In the genomic region with DNA sequence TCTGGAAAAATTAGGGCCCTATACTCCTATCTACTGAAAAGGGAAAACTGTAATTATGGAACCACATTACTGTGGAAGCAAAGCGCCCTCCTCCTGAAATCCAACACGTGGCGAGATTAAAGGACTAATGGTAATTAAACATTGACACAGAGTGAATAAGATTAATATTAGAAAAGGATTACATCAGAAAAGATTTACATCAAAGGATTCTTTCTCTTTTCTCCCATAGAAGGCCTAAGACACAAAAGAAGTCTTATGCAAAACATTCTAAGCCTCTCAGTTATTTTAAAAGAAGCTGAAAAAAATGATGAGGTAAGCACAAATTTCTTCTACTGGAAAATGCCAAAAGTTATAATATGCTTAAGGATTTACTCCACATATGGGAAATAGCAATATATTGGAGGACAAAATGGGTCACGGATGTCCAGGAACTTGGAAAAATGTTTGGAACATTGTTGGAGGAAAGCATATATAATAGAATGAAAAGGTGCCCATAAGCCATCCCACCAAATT, we compare ENCODE assay signal across 3 cellular contexts.
TF ChIP-seq lines count a peak whose summit lies in the region.

No MANE protein-coding gene starts in this region.

TF ChIP-seq in IMR-90, 13 proteins besides CTCF, POLR2A, EP300 and RAD21:
- TF ChIP-seq FOS (IDR thresholded peaks at IDR 0.05; ENCODE audit: low read depth, low read length) (no peak), BHLHE40 (IDR thresholded peaks at IDR 0.05; ENCODE audit: low read depth, low read length) (no peak), MAFK (IDR thresholded peaks at IDR 0.05; ENCODE audit: low read depth, low read length) (peak; percentile 98), RCOR1 (IDR thresholded peaks at IDR 0.05; ENCODE audit: insufficient replicate concordance, low read length) (no peak)

TF ChIP-seq in K562, 482 proteins besides CTCF, POLR2A, EP300 and RAD21:
- TF ChIP-seq C11orf30 (IDR thresholded peaks at IDR 0.05; ENCODE audit: low read depth) = peak; percentile 48; the same call in 1 of the 2 replicates
- no peak for TF ChIP-seq NFXL1 (CRISPR knock-in tag; IDR thresholded peaks at IDR 0.05)
- TF ChIP-seq, protein P1, sequence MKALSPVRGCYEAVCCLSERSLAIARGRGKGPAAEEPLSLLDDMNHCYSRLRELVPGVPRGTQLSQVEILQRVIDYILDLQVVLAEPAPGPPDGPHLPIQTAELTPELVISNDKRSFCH (CRISPR knock-in tag; IDR thresholded peaks at IDR 0.05) = no peak
- TF ChIP-seq, protein P1 (tag; IDR thresholded peaks at IDR 0.05) = no peak
- peak; percentile 53 for TF ChIP-seq MAFG (tag; conservative IDR thresholded peaks at IDR 0.05)
- TF ChIP-seq ZNF384 (IDR thresholded peaks at IDR 0.05; ENCODE audit: low read depth, low read length) = no peak
- TF ChIP-seq ZNF347 (CRISPR knock-in tag; IDR thresholded peaks at IDR 0.05; ENCODE audit: low read depth) = no peak
- TF ChIP-seq EGR1 (conservative IDR thresholded peaks at IDR 0.05) = no peak
- no peak for TF ChIP-seq ZFP1 (CRISPR knock-in tag; IDR thresholded peaks at IDR 0.05)
- TF ChIP-seq MAFK (IDR thresholded peaks at IDR 0.05; ENCODE audit: low read length) = peak; percentile 85
- TF ChIP-seq SUPT5H (IDR thresholded peaks at IDR 0.05) = no peak
- no peak for TF ChIP-seq ESRRA (IDR thresholded peaks at IDR 0.05; ENCODE audit: borderline replicate concordance, low read depth)
- TF ChIP-seq PHF21A (IDR thresholded peaks at IDR 0.05; ENCODE audit: borderline replicate concordance, low read depth) = no peak
- TF ChIP-seq ZNF316 (IDR thresholded peaks at IDR 0.05) = peak; percentile 79
- TF ChIP-seq SETDB1 (IDR thresholded peaks at IDR 0.05; ENCODE audit: low read length) = no peak
- TF ChIP-seq MAFF (IDR thresholded peaks at IDR 0.05; ENCODE audit: low read length) = peak; percentile 85
- no peak for TF ChIP-seq CBX1 (IDR thresholded peaks at IDR 0.05; ENCODE audit: low read depth)
TF ChIP-seq in K562: peak in this region for 5.

TF ChIP-seq in GM23338, 12 proteins besides CTCF, POLR2A, EP300 and RAD21:
- no peak for TF ChIP-seq NANOG (IDR thresholded peaks at IDR 0.05; ENCODE audit: borderline replicate concordance)
- TF ChIP-seq, protein P2, sequence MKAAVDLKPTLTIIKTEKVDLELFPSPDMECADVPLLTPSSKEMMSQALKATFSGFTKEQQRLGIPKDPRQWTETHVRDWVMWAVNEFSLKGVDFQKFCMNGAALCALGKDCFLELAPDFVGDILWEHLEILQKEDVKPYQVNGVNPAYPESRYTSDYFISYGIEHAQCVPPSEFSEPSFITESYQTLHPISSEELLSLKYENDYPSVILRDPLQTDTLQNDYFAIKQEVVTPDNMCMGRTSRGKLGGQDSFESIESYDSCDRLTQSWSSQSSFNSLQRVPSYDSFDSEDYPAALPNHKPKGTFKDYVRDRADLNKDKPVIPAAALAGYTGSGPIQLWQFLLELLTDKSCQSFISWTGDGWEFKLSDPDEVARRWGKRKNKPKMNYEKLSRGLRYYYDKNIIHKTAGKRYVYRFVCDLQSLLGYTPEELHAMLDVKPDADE (IDR thresholded peaks at IDR 0.05) = no peak
- TF ChIP-seq, protein P3, sequence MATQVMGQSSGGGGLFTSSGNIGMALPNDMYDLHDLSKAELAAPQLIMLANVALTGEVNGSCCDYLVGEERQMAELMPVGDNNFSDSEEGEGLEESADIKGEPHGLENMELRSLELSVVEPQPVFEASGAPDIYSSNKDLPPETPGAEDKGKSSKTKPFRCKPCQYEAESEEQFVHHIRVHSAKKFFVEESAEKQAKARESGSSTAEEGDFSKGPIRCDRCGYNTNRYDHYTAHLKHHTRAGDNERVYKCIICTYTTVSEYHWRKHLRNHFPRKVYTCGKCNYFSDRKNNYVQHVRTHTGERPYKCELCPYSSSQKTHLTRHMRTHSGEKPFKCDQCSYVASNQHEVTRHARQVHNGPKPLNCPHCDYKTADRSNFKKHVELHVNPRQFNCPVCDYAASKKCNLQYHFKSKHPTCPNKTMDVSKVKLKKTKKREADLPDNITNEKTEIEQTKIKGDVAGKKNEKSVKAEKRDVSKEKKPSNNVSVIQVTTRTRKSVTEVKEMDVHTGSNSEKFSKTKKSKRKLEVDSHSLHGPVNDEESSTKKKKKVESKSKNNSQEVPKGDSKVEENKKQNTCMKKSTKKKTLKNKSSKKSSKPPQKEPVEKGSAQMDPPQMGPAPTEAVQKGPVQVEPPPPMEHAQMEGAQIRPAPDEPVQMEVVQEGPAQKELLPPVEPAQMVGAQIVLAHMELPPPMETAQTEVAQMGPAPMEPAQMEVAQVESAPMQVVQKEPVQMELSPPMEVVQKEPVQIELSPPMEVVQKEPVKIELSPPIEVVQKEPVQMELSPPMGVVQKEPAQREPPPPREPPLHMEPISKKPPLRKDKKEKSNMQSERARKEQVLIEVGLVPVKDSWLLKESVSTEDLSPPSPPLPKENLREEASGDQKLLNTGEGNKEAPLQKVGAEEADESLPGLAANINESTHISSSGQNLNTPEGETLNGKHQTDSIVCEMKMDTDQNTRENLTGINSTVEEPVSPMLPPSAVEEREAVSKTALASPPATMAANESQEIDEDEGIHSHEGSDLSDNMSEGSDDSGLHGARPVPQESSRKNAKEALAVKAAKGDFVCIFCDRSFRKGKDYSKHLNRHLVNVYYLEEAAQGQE (IDR thresholded peaks at IDR 0.05; ENCODE audit: unreplicated experiment) = no peak
- no peak for TF ChIP-seq ZNF114 (CRISPR knock-in tag; IDR thresholded peaks at IDR 0.05)
